1 cellular context compared by ENCODE assay signal in genomic region chr4:184647391-184648101, GRCh38.
TF ChIP-seq lines count a peak whose summit lies in the region.

No MANE protein-coding gene starts in this region.

TF ChIP-seq in H1, 55 proteins besides CTCF, POLR2A, EP300 and RAD21:
- TF ChIP-seq BCL11A (IDR thresholded peaks at IDR 0.05; ENCODE audit: low read depth in 2 of 2, low read length in 2 of 2) (no peak), BRCA1 (IDR thresholded peaks at IDR 0.05; ENCODE audit: low read depth, low read length) (no peak), ASH2L (IDR thresholded peaks at IDR 0.05; ENCODE audit: low read length) (no peak), CTBP2 (IDR thresholded peaks at IDR 0.05; ENCODE audit: borderline replicate concordance, insufficient read depth, insufficient read length, low read length) (no peak), ATF3 (IDR thresholded peaks at IDR 0.05; ENCODE audit: insufficient read depth, low read depth, low read length) (no peak), KDM1A (IDR thresholded peaks at IDR 0.05; ENCODE audit: borderline replicate concordance, low read length) (no peak), HDAC2 (IDR thresholded peaks at IDR 0.05; ENCODE audit: borderline replicate concordance in 1 of 2, low read depth in 2 of 2, low read length in 2 of 2) (no peak)
